Comparison of ENCODE assay signal across 9 cellular contexts in genomic region chr2:239318790-239319189, GRCh38.
DNase-seq lines count a peak whose midpoint lies in the region; ATAC-seq, FAIRE-seq and TF ChIP-seq lines count a peak whose summit lies in the region.
"Had no signal": no experiment of that assay in that cellular context is flagged by ENCODE, and none has a peak within 500 bp of the region (broad histone marks: within the 10 kb centered on the region; RNA-seq: fewer than 3 reads in every experiment).

No MANE protein-coding gene starts in this region.

- H2AFZ ChIP-seq in HCT116 (ENCODE audit: low read depth, low read length, poor library complexity, severe bottlenecking), result no peak overlapping the region

- no peak for TF ChIP-seq POLR2A in HCT116 (IDR thresholded peaks at IDR 0.05; ENCODE audit: borderline replicate concordance, extremely low read depth, insufficient read depth, insufficient read length)

- CTCF ChIA-PET in HCT116 (lab: Charles Lee), result no interaction called here

- no peaks in the 10 kb centered on the region for H4K20me1 ChIP-seq in HCT116 (ENCODE audit: insufficient read depth)

- intact Hi-C loops in HCT116 (cut with micrococcal nuclease), result no loop called here

- peak overlapping the region; percentile 92 for H3K4me2 ChIP-seq in HCT116 (ENCODE audit: low read length)

- DNase-seq in HCT116 (ENCODE audit: low read depth, low spot score) (no peak), iris pigment epithelial cell (ENCODE audit: low read depth) (peak; percentile 42), frontal cortex (ENCODE audit: low spot score in 2 of 2) (no peak), HuH-7.5 (ENCODE audit: low spot score) (no peak), hippocampal formation (lab: John Stamatoyannopoulos, UW) (no peak)
- no peak for DNase-seq in activated naive CD4-positive, alpha-beta T cell treated with anti-CD3 and anti-CD28 coated beads, Interleukin-2, amount 50 U/mL, for 72 hours (ENCODE audit: low spot score in 2 of 2)
- DNase-seq in stimulated activated naive CD8-positive, alpha-beta T cell treated with anti-CD3 and anti-CD28 coated beads, Interleukin-15, amount 100 ng/mL, for 72 hours, result peak in 1 of 2 donors; percentile 3
- DNase-seq: NCI-H510A treated with DMSO at 0.1 percent for 48 hours had no signal

- no peaks in the 10 kb centered on the region for H3K36me3 ChIP-seq in HCT116 (ENCODE audit: control insufficient read depth in 1 of 2, insufficient read depth in 2 of 2, low read length in 2 of 2)

- H3K27me3 ChIP-seq in HCT116 (ENCODE audit: insufficient read depth, low read length), result no peaks in the 10 kb centered on the region

- peak overlapping the region; percentile 33 to 56 for H3K4me3 ChIP-seq in HCT116 (replicated peaks in 1 of 2; ENCODE audit: low read depth in 1 of 2, low read length in 2 of 2)

- peak overlapping the region; percentile 59 for H3K9ac ChIP-seq in HCT116 (ENCODE audit: low read length)

- peaks cover 31 to 58% of the 10 kb centered on the region in 2 experiments for H3K4me1 ChIP-seq in HCT116 (ENCODE audit: control insufficient read depth in 1 of 2, insufficient read depth in 2 of 2, low read length in 2 of 2)

- FAIRE-seq in frontal cortex (lab: Jason Lieb, UNC), result no peak

- peak overlapping the region; percentile 77 to 90 for H3K27ac Mint-ChIP-seq in activated naive CD4-positive, alpha-beta T cell treated with anti-CD3 and anti-CD28 coated beads, Interleukin-2, amount 50 U/mL, for 72 hours
- H3K27ac Mint-ChIP-seq in stimulated activated naive CD8-positive, alpha-beta T cell treated with anti-CD3 and anti-CD28 coated beads, Interleukin-15, amount 100 ng/mL, for 72 hours, result peak overlapping the region in 1 of 2 donors; percentile 83

- RAD21 ChIA-PET in HCT116 (lab: Charles Lee; ENCODE audit: low non-redundant PET in 1 of 2, low total read pairs in 2 of 2, uncharacterized antibody in 2 of 2, unreplicated experiment in 2 of 2), result no interaction called here

- H3K9me2 ChIP-seq in HCT116 (ENCODE audit: insufficient read depth), result no peaks in the 10 kb centered on the region

- peaks cover 73% of the 10 kb centered on the region for H3K4me1 Mint-ChIP-seq in stimulated activated naive CD8-positive, alpha-beta T cell treated with anti-CD3 and anti-CD28 coated beads, Interleukin-15, amount 100 ng/mL, for 72 hours

- H3K27ac ChIP-seq in HCT116 (ENCODE audit: low read depth, low read length), result peak overlapping the region; percentile 30; the same call in 1 of the 2 replicates

- H3K9me3 ChIP-seq in HCT116 (ENCODE audit: control insufficient read depth in 1 of 2, insufficient read depth in 1 of 2, low read depth in 1 of 2, low read length in 2 of 2), result no peaks in the 10 kb centered on the region

- H3K36me3 Mint-ChIP-seq in activated naive CD4-positive, alpha-beta T cell treated with anti-CD3 and anti-CD28 coated beads, Interleukin-2, amount 50 U/mL, for 72 hours, result peaks cover 22 to 42% of the 10 kb centered on the region in 2 donors

- BruUV-seq in HCT116 (replicated peaks; lab: Mats Ljungman, UMichigan), result no TSS peak

- peaks cover 3 to 13% of the 10 kb centered on the region in 2 donors for H3K9me3 Mint-ChIP-seq in activated naive CD4-positive, alpha-beta T cell treated with anti-CD3 and anti-CD28 coated beads, Interleukin-2, amount 50 U/mL, for 72 hours
- peaks cover 5 to 11% of the 10 kb centered on the region in 2 donors for H3K9me3 Mint-ChIP-seq in stimulated activated naive CD8-positive, alpha-beta T cell treated with anti-CD3 and anti-CD28 coated beads, Interleukin-15, amount 100 ng/mL, for 72 hours

- H3K4me3 Mint-ChIP-seq in stimulated activated naive CD8-positive, alpha-beta T cell treated with anti-CD3 and anti-CD28 coated beads, Interleukin-15, amount 100 ng/mL, for 72 hours, result peak overlapping the region; percentile 78 to 88

- POLR2A ChIA-PET in HCT116 (lab: Charles Lee), result no interaction called here

- no peak for TF ChIP-seq CTCF in HCT116 (IDR thresholded peaks at IDR 0.05 in 2 of 3, conservative IDR thresholded peaks at IDR 0.05 in 1 of 3; ENCODE audit: borderline replicate concordance in 1 of 3, insufficient read depth in 1 of 3, low read depth in 2 of 3, low read length in 2 of 3)

- ATAC-seq in HCT116, result no peak
- ATAC-seq in activated naive CD4-positive, alpha-beta T cell treated with anti-CD3 and anti-CD28 coated beads, Interleukin-2, amount 50 U/mL, for 72 hours, result no peak
- no peak for ATAC-seq in stimulated activated naive CD8-positive, alpha-beta T cell treated with anti-CD3 and anti-CD28 coated beads, Interleukin-15, amount 100 ng/mL, for 72 hours
- no peak for ATAC-seq in HG02610 (IDR thresholded peaks at IDR 0.05; ENCODE audit: unreplicated experiment)

- no peak for TF ChIP-seq RAD21 in HCT116 (IDR thresholded peaks at IDR 0.05; ENCODE audit: low read depth)

- peaks cover 32% of the 10 kb centered on the region; the same call in 1 of the 2 replicates for H3K79me2 ChIP-seq in HCT116 (ENCODE audit: insufficient read depth, low read length)

- H3K27me3 Mint-ChIP-seq in stimulated activated naive CD8-positive, alpha-beta T cell treated with anti-CD3 and anti-CD28 coated beads, Interleukin-15, amount 100 ng/mL, for 72 hours, result no peaks in the 10 kb centered on the region

TF ChIP-seq in HCT116, 20 proteins besides CTCF, POLR2A, EP300 and RAD21:
- TF ChIP-seq SRF (IDR thresholded peaks at IDR 0.05; ENCODE audit: low read depth) (no peak), EZH2phosphoT487 (IDR thresholded peaks at IDR 0.05; ENCODE audit: borderline replicate concordance) (no peak), SIN3A (IDR thresholded peaks at IDR 0.05; ENCODE audit: low read depth) (no peak)
